30 cellular contexts compared by ENCODE assay signal in genomic region chr13:79585033-79585432, GRCh38.
"Had no signal": no experiment of that assay in that cellular context is flagged by ENCODE, and none has a peak within 500 bp of the region (broad histone marks: within the 10 kb centered on the region; RNA-seq: fewer than 3 reads in every experiment).

No MANE protein-coding gene starts in this region.

- H3K27ac ChIP-seq: ascending aorta, cardiac muscle cell, WERI-Rb-1 had no signal

- H3K36me3 ChIP-seq: ascending aorta, cardiac muscle cell, WERI-Rb-1 had no signal

- FAIRE-seq: bronchial epithelial cell, TTC549 had no signal

- DNase-seq: activated CD4-positive, alpha-beta memory T cell treated with anti-CD3 and anti-CD28 coated beads, Interleukin-2, amount 10 ng/mL, durations not matched to agents 7 days and 5 days; activated CD4-positive, alpha-beta T cell treated with anti-CD3 and anti-CD28 coated beads for 1 hour; activated CD4-positive, alpha-beta T cell treated with anti-CD3 and anti-CD28 coated beads for 36 hours; activated CD4-positive, alpha-beta T cell treated with anti-CD3 and anti-CD28 coated beads for 48 hours; activated CD4-positive, alpha-beta T cell treated with anti-CD3 and anti-CD28 coated beads, Interleukin-2, amount 10 ng/mL, durations not matched to agents 7 days and 5 days; activated CD4-positive, alpha-beta T cell treated with anti-CD3 and anti-CD28 coated beads, Interleukin-2, amount 50 U/mL, for 48 hours; activated CD4-positive, CD25-positive, alpha-beta regulatory T cell; activated CD8-positive, alpha-beta memory T cell treated with anti-CD3 and anti-CD28 coated beads for 24 hours; activated CD8-positive, alpha-beta memory T cell treated with anti-CD3 and anti-CD28 coated beads, Interleukin-2, amount 10 ng/mL, durations not matched to agents 7 days and 5 days; activated CD8-positive, alpha-beta memory T cell treated with anti-CD3 and anti-CD28 coated beads, Interleukin-2, amount 50 U/mL, for 48 hours; activated CD8-positive, alpha-beta T cell treated with anti-CD3 and anti-CD28 coated beads, Interleukin-2, amount 10 ng/mL, durations not matched to agents 7 days and 5 days; activated effector memory CD4-positive, alpha-beta T cell treated with Interleukin-2 at 50 U/mL for 16 hours; activated gamma-delta T cell; activated naive CD4-positive, alpha-beta T cell treated with anti-CD3 and anti-CD28 coated beads, Interleukin-2, amount 10 ng/mL, durations not matched to agents 7 days and 5 days; activated naive CD4-positive, alpha-beta T cell treated with Interleukin-2 at 50 U/mL for 16 hours; activated naive CD8-positive, alpha-beta T cell treated with anti-CD3 and anti-CD28 coated beads, Interleukin-2, amount 10 ng/mL, durations not matched to agents 7 days and 5 days; activated naive CD8-positive, alpha-beta T cell treated with anti-CD3 and anti-CD28 coated beads, Interleukin-2, amount 50 U/mL, for 24 hours; activated T-cell treated with anti-CD3 and anti-CD28 coated beads, Interleukin-2, amount 50 U/mL, for 24 hours; activated T-cell treated with anti-CD3 and anti-CD28 coated beads, Interleukin-2, amount 50 U/mL, for 48 hours; amygdala; anterior cingulate cortex; caudate nucleus; cerebellar nuclear complex; T-helper 2 cell; T-helper 9 cell; WERI-Rb-1 had no signal

- H3K4me1 ChIP-seq: ascending aorta had no signal

- H3K27me3 ChIP-seq: ascending aorta, cardiac muscle cell had no signal

- H3K9me3 ChIP-seq: ascending aorta had no signal

- H3K4me3 ChIP-seq: ascending aorta, cardiac muscle cell had no signal
